In genomic region chr14:91283666-91284065, GRCh38 we compare ENCODE assay signal across 1 cellular context.
TF ChIP-seq lines count a peak whose summit lies in the region.

No MANE protein-coding gene starts in this region.

TF ChIP-seq in GM23338, 12 proteins besides CTCF, POLR2A, EP300 and RAD21 (continued from another document):
- TF ChIP-seq ZNF462 (CRISPR knock-in tag; IDR thresholded peaks at IDR 0.05) (no peak), ZNF331 (CRISPR knock-in tag; IDR thresholded peaks at IDR 0.05; ENCODE audit: low read depth) (no peak), CREB1 (CRISPR knock-in tag; IDR thresholded peaks at IDR 0.05; ENCODE audit: low read depth) (no peak), NANOG (IDR thresholded peaks at IDR 0.05; ENCODE audit: borderline replicate concordance) (no peak), JUNB (IDR thresholded peaks at IDR 0.05; ENCODE audit: unreplicated experiment) (no peak), EZH2phosphoT487 (IDR thresholded peaks at IDR 0.05; ENCODE audit: unreplicated experiment) (no peak), REST (IDR thresholded peaks at IDR 0.05; ENCODE audit: unreplicated experiment) (no peak), POLR2AphosphoS5 (IDR thresholded peaks at IDR 0.05; ENCODE audit: low read depth) (no peak), STAT1 (IDR thresholded peaks at IDR 0.05; ENCODE audit: unreplicated experiment) (no peak), ZNF114 (CRISPR knock-in tag; IDR thresholded peaks at IDR 0.05) (no peak), ETS1 (IDR thresholded peaks at IDR 0.05) (no peak)
